16 cellular contexts compared by ENCODE assay signal in the genomic region with DNA sequence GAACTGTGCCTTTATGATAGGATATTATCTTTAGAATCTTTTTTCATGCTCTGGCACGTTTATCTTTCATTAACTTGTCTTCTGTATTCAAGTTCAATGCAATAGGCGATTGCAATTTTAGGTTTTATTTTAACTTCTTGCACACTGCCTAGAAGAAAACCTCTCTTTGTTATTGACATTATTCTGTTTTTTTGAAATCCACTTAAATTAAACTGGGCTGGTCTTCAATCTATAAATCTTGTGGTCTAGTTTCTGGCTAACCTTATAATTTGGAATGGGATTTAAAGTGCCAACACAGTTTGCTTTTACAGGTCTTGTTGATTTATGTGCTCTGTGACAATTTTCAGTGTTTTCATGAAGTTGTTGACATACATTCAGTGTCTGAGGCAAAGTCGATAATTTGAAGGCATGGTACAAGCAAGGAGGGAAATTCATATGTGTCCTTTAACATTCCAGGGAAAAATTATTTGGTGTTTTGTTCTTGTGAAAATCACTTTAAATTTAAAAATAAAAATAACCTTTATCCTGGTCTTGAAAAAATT.
A peak's percentile ranks its signal among the peaks of the same experiment; 100 is the strongest.
DNase-seq lines count a peak whose midpoint lies in the region; ATAC-seq, FAIRE-seq and TF ChIP-seq lines count a peak whose summit lies in the region.
"Had no signal": no experiment of that assay in that cellular context is flagged by ENCODE, and none has a peak within 500 bp of the region (broad histone marks: within the 10 kb centered on the region; RNA-seq: fewer than 3 reads in every experiment).

No MANE protein-coding gene starts in this region.

- ATAC-seq in heart right ventricle (no peak), left cardiac atrium (no peak), mucosa of descending colon (no peak), upper lobe of right lung (no peak), HG03378 (IDR thresholded peaks at IDR 0.05; ENCODE audit: unreplicated experiment) (no peak)

- H3K36me3 Mint-ChIP-seq in astrocyte (ENCODE audit: low read depth, unreplicated experiment) (peaks cover 5% of the 10 kb centered on the region), endothelial cell (ENCODE audit: low read depth, unreplicated experiment) (peaks cover 10% of the 10 kb centered on the region)

- H3K9me3 Mint-ChIP-seq in astrocyte (ENCODE audit: unreplicated experiment) (no peaks in the 10 kb centered on the region), endothelial cell (ENCODE audit: unreplicated experiment) (no peaks in the 10 kb centered on the region)

- H3K36me3 ChIP-seq in heart right ventricle (peaks cover 0 to 1% (median 0%) of the 10 kb centered on the region in 9 donors), astrocyte (ENCODE audit: insufficient read depth, low read length) (no peaks in the 10 kb centered on the region), mucosa of descending colon (ENCODE audit: low read depth) (no peaks in the 10 kb centered on the region), upper lobe of right lung (no peaks in the 10 kb centered on the region)
- H3K36me3 ChIP-seq: HAP-1 had no signal

- no peak for TF ChIP-seq CTCF in heart right ventricle (IDR thresholded peaks at IDR 0.05)
- TF ChIP-seq CTCF in astrocyte (IDR thresholded peaks at IDR 0.05; ENCODE audit: insufficient read depth, low read depth, low read length): no peak
- no peak for TF ChIP-seq CTCF in mucosa of descending colon (IDR thresholded peaks at IDR 0.05)
- no peak for TF ChIP-seq CTCF in upper lobe of right lung (IDR thresholded peaks at IDR 0.05)
- TF ChIP-seq CTCF in endothelial cell (IDR thresholded peaks at IDR 0.05; ENCODE audit: unreplicated experiment): no peak

- H3K4me1 Mint-ChIP-seq in astrocyte (ENCODE audit: low read depth, unreplicated experiment): peaks cover 50% of the 10 kb centered on the region
- peaks cover 3% of the 10 kb centered on the region for H3K4me1 Mint-ChIP-seq in endothelial cell (ENCODE audit: unreplicated experiment)

- no peaks in the 10 kb centered on the region for H3K9me3 ChIP-seq in heart right ventricle
- H3K9me3 ChIP-seq in astrocyte (ENCODE audit: insufficient read depth, low read depth, low read length): no peaks in the 10 kb centered on the region
- H3K9me3 ChIP-seq in mucosa of descending colon: no peaks in the 10 kb centered on the region
- no peaks in the 10 kb centered on the region for H3K9me3 ChIP-seq in upper lobe of right lung
- H3K9me3 ChIP-seq: HAP-1 had no signal

- peak overlapping the region; percentile 58 for H3K9ac ChIP-seq in astrocyte (ENCODE audit: low read length)

- no peak overlapping the region for H2AFZ ChIP-seq in astrocyte (ENCODE audit: low read depth, low read length)

- no peaks in the 10 kb centered on the region for H3K27me3 Mint-ChIP-seq in astrocyte (ENCODE audit: low read depth, unreplicated experiment)
- H3K27me3 Mint-ChIP-seq in endothelial cell (ENCODE audit: unreplicated experiment): peaks cover under 1% of the 10 kb centered on the region

- H3K4me3 Mint-ChIP-seq in astrocyte (ENCODE audit: unreplicated experiment) (peak overlapping the region; percentile 88), endothelial cell (ENCODE audit: unreplicated experiment) (no peak overlapping the region)

- peak overlapping the region; percentile 69 for H3K4me2 ChIP-seq in astrocyte (ENCODE audit: low read length)

- H3K27ac Mint-ChIP-seq in astrocyte (ENCODE audit: unreplicated experiment) (peak overlapping the region; percentile 93), endothelial cell (ENCODE audit: unreplicated experiment) (no peak overlapping the region)

- H3K4me3 ChIP-seq in heart right ventricle (peak overlapping the region in 9 of 10 donors; percentile 16 to 53 (median 47)), astrocyte (ENCODE audit: insufficient read depth, low read depth, low read length) (peak overlapping the region; percentile 22), mucosa of descending colon (peak overlapping the region; percentile 3), upper lobe of right lung (peak overlapping the region; percentile 12)
- H3K4me3 ChIP-seq: HAP-1 had no signal

- FAIRE-seq in astrocyte (lab: Jason Lieb, UNC): no peak
- FAIRE-seq: GM12891 had no signal

- H3K27me3 ChIP-seq in heart right ventricle (no peaks in the 10 kb centered on the region), astrocyte (ENCODE audit: insufficient read depth, low read length) (no peaks in the 10 kb centered on the region), upper lobe of right lung (no peaks in the 10 kb centered on the region)

- H4K20me1 ChIP-seq in astrocyte (ENCODE audit: insufficient read depth, low read length): no peaks in the 10 kb centered on the region

- whole genome bisulfite sequencing in heart right ventricle, 2 donors: 11 to 19% methylated on average over 3 of the region's 3 CpGs

- no peaks in the 10 kb centered on the region for H3K79me2 ChIP-seq in astrocyte (ENCODE audit: insufficient read depth, low read length)

- intact Hi-C loops in heart right ventricle (cut with DNase I) (loop anchor here in 1 of 10 donors (10.0 kb wide), 1 partner anchor 55 kb away; no protein-coding TSS in a partner anchor), left cardiac atrium (cut with DNase I) (no loop called here), mucosa of descending colon (cut with DNase I, micrococcal nuclease) (no loop called here), upper lobe of right lung (cut with DNase I) (no loop called here), posterior cingulate gyrus (cut with DNase I) (no loop called here)

- peaks cover 7 to 74% (median 38%) of the 10 kb centered on the region in 9 donors for H3K4me1 ChIP-seq in heart right ventricle
- peaks cover 31% of the 10 kb centered on the region for H3K4me1 ChIP-seq in astrocyte (ENCODE audit: insufficient read depth, low read length)
- H3K4me1 ChIP-seq in mucosa of descending colon (ENCODE audit: low read depth): no peaks in the 10 kb centered on the region
- H3K4me1 ChIP-seq in upper lobe of right lung: peaks cover 4% of the 10 kb centered on the region

- H3K27ac ChIP-seq in heart right ventricle (peak overlapping the region in 8 of 10 donors; percentile 15 to 81 (median 70)), astrocyte (ENCODE audit: low read depth, low read length) (peak overlapping the region; percentile 80), upper lobe of right lung (no peak overlapping the region)
- H3K27ac ChIP-seq: epithelial cell of prostate had no signal

- DNase-seq in heart right ventricle: no peak
- no peak for DNase-seq in left cardiac atrium
- no peak for DNase-seq in astrocyte (ENCODE audit: low read depth)
- no peak for DNase-seq in mucosa of descending colon
- no peak for DNase-seq in upper lobe of right lung
- no peak for DNase-seq in posterior cingulate gyrus
- DNase-seq in endothelial cell (ENCODE audit: low spot score): no peak
- DNase-seq: activated CD4-positive, alpha-beta T cell treated with anti-CD3 and anti-CD28 coated beads for 1 hour; activated T-cell treated with anti-CD3 and anti-CD28 coated beads, Interleukin-2, amount 50 U/mL, for 72 hours; NCI-H1436; NCI-H82; trophoblast cell had no signal
